Comparison of ENCODE assay signal across 8 cellular contexts in genomic region chr2:181411105-181411849, GRCh38. TPM values are rescaled to one million over a fixed set of nuclear protein-coding genes. Genes with fewer than 3 reads are reported as not detected.
DNase-seq lines count a peak whose midpoint lies in the region; ATAC-seq and TF ChIP-seq lines count a peak whose summit lies in the region.

No MANE protein-coding gene starts in this region.

- CTCF ChIA-PET in activated CD4-positive, alpha-beta memory T cell treated with anti-CD3 and anti-CD28 coated beads, Interleukin-2, amount 10 ng/mL, durations not matched to agents 7 days and 5 days (lab: Charles Lee), result interaction anchor here (0.7 kb wide), 1 partner anchor 20 kb away, joined by 3 read pairs; no protein-coding TSS in a partner anchor

- no peak for TF ChIP-seq POLR2A in erythroblast (IDR thresholded peaks at IDR 0.05; ENCODE audit: low read length)
- TF ChIP-seq POLR2A in vagina (IDR thresholded peaks at IDR 0.05), result no peak

- POLR2A ChIA-PET in activated CD4-positive, alpha-beta memory T cell treated with anti-CD3 and anti-CD28 coated beads, Interleukin-2, amount 10 ng/mL, durations not matched to agents 7 days and 5 days (lab: Charles Lee), result no interaction called here

- no peak for TF ChIP-seq CTCF in endothelial cell (IDR thresholded peaks at IDR 0.05; ENCODE audit: unreplicated experiment)
- no peak for TF ChIP-seq CTCF in vagina (IDR thresholded peaks at IDR 0.05)

- H3K4me1 Mint-ChIP-seq in endothelial cell (ENCODE audit: unreplicated experiment), result no peaks in the 10 kb centered on the region
- H3K4me1 Mint-ChIP-seq in activated naive CD8-positive, alpha-beta T cell treated with anti-CD3 and anti-CD28 coated beads for 36 hours, result peaks cover 2% of the 10 kb centered on the region
- H3K4me1 Mint-ChIP-seq in activated CD4-positive, alpha-beta memory T cell treated with anti-CD3 and anti-CD28 coated beads, Interleukin-2, amount 10 ng/mL, durations not matched to agents 7 days and 5 days, result peaks cover 2% of the 10 kb centered on the region

- H3K27me3 ChIP-seq in vagina, result no peaks in the 10 kb centered on the region

- H3K36me3 ChIP-seq in vagina, result no peaks in the 10 kb centered on the region

- H3K9me3 Mint-ChIP-seq in endothelial cell (ENCODE audit: unreplicated experiment), result no peaks in the 10 kb centered on the region
- H3K9me3 Mint-ChIP-seq in activated naive CD8-positive, alpha-beta T cell treated with anti-CD3 and anti-CD28 coated beads for 36 hours, result peaks cover 33% of the 10 kb centered on the region
- peaks cover 32% of the 10 kb centered on the region for H3K9me3 Mint-ChIP-seq in activated CD4-positive, alpha-beta memory T cell treated with anti-CD3 and anti-CD28 coated beads, Interleukin-2, amount 10 ng/mL, durations not matched to agents 7 days and 5 days

- no peaks in the 10 kb centered on the region for H3K36me3 Mint-ChIP-seq in endothelial cell (ENCODE audit: low read depth, unreplicated experiment)
- H3K36me3 Mint-ChIP-seq in activated naive CD8-positive, alpha-beta T cell treated with anti-CD3 and anti-CD28 coated beads for 36 hours, result peaks cover 26% of the 10 kb centered on the region
- H3K36me3 Mint-ChIP-seq in activated CD4-positive, alpha-beta memory T cell treated with anti-CD3 and anti-CD28 coated beads, Interleukin-2, amount 10 ng/mL, durations not matched to agents 7 days and 5 days (ENCODE audit: low read depth), result peaks cover 35% of the 10 kb centered on the region

- peak; percentile 96 for ATAC-seq in GM18868 (IDR thresholded peaks at IDR 0.05; ENCODE audit: unreplicated experiment)
- peak; percentile 94 for ATAC-seq in HG02840 (IDR thresholded peaks at IDR 0.05; ENCODE audit: low FRiP score, unreplicated experiment)

- peak; percentile 92 for DNase-seq in NCI-H1436 treated with DMSO at 0.1 percent for 48 hours (lab: John Stamatoyannopoulos, UW)
- DNase-seq in erythroblast (lab: John Stamatoyannopoulos, UW), result peak; percentile 42 to 65
- DNase-seq in endothelial cell (ENCODE audit: low spot score), result no peak
- no peak for DNase-seq in activated naive CD8-positive, alpha-beta T cell treated with anti-CD3 and anti-CD28 coated beads for 36 hours
- no peak for DNase-seq in vagina (ENCODE audit: extremely low spot score in 2 of 2)
- no peak for DNase-seq in activated CD4-positive, alpha-beta memory T cell treated with anti-CD3 and anti-CD28 coated beads, Interleukin-2, amount 10 ng/mL, durations not matched to agents 7 days and 5 days

- H3K4me3 Mint-ChIP-seq in endothelial cell (ENCODE audit: unreplicated experiment), result no peak overlapping the region
- no peak overlapping the region for H3K4me3 Mint-ChIP-seq in activated naive CD8-positive, alpha-beta T cell treated with anti-CD3 and anti-CD28 coated beads for 36 hours
- no peak overlapping the region for H3K4me3 Mint-ChIP-seq in activated CD4-positive, alpha-beta memory T cell treated with anti-CD3 and anti-CD28 coated beads, Interleukin-2, amount 10 ng/mL, durations not matched to agents 7 days and 5 days

- H3K27me3 Mint-ChIP-seq in endothelial cell (ENCODE audit: unreplicated experiment), result peaks cover 4% of the 10 kb centered on the region
- no peaks in the 10 kb centered on the region for H3K27me3 Mint-ChIP-seq in activated naive CD8-positive, alpha-beta T cell treated with anti-CD3 and anti-CD28 coated beads for 36 hours
- H3K27me3 Mint-ChIP-seq in activated CD4-positive, alpha-beta memory T cell treated with anti-CD3 and anti-CD28 coated beads, Interleukin-2, amount 10 ng/mL, durations not matched to agents 7 days and 5 days, result no peaks in the 10 kb centered on the region

- intact Hi-C loops in vagina (cut with DNase I), result no loop called here

- H3K9me3 ChIP-seq in vagina, result no peaks in the 10 kb centered on the region

- H3K4me1 ChIP-seq in vagina, result no peaks in the 10 kb centered on the region

- no peak overlapping the region for H3K4me3 ChIP-seq in vagina

- H3K27ac Mint-ChIP-seq in endothelial cell (ENCODE audit: unreplicated experiment), result no peak overlapping the region
- H3K27ac Mint-ChIP-seq in activated naive CD8-positive, alpha-beta T cell treated with anti-CD3 and anti-CD28 coated beads for 36 hours, result no peak overlapping the region
- H3K27ac Mint-ChIP-seq in activated CD4-positive, alpha-beta memory T cell treated with anti-CD3 and anti-CD28 coated beads, Interleukin-2, amount 10 ng/mL, durations not matched to agents 7 days and 5 days, result no peak overlapping the region

- H3K27ac ChIP-seq in vagina, result no peak overlapping the region

RNA-seq across cellular contexts. Expression of gene ITGA4, which starts 45.9 kb away (rescaled TPM):
- total RNA-seq in endothelial cell (ENCODE audit: unreplicated experiment) (5.7 TPM), vagina (4.9 TPM)
- total RNA-seq in activated naive CD8-positive, alpha-beta T cell treated with anti-CD3 and anti-CD28 coated beads for 36 hours, result 10 to 100 TPM; 71.9 to 74.8 TPM
- 100 to 1,000 TPM; 252 to 265 TPM for total RNA-seq in activated CD4-positive, alpha-beta memory T cell treated with anti-CD3 and anti-CD28 coated beads, Interleukin-2, amount 10 ng/mL, durations not matched to agents 7 days and 5 days

Comparison
In these comparisons a context has a peak if more than half of its experiments do, and no peak if none do; other contexts are left out.
1. DNase-seq: peak in NCI-H1436 treated with DMSO at 0.1 percent for 48 hours (single experiment) and erythroblast (2 of 2); none in endothelial cell (single experiment), activated naive CD8-positive, alpha-beta T cell treated with anti-CD3 and anti-CD28 coated beads for 36 hours (single experiment), vagina (0 of 2) and activated CD4-positive, alpha-beta memory T cell treated with anti-CD3 and anti-CD28 coated beads, Interleukin-2, amount 10 ng/mL, durations not matched to agents 7 days and 5 days (single experiment).
2. RNA of gene ITGA4, which starts 45.9 kb away (total RNA-seq): 252 to 265 TPM in activated CD4-positive, alpha-beta memory T cell treated with anti-CD3 and anti-CD28 coated beads, Interleukin-2, amount 10 ng/mL, durations not matched to agents 7 days and 5 days and 71.9 to 74.8 TPM in activated naive CD8-positive, alpha-beta T cell treated with anti-CD3 and anti-CD28 coated beads for 36 hours; 5.7 TPM in endothelial cell (single experiment) and 4.9 TPM in vagina (single experiment); every median in the first group is over 10 times any median in the second.